ENCODE assay signal across 26 cellular contexts in the genomic region with DNA sequence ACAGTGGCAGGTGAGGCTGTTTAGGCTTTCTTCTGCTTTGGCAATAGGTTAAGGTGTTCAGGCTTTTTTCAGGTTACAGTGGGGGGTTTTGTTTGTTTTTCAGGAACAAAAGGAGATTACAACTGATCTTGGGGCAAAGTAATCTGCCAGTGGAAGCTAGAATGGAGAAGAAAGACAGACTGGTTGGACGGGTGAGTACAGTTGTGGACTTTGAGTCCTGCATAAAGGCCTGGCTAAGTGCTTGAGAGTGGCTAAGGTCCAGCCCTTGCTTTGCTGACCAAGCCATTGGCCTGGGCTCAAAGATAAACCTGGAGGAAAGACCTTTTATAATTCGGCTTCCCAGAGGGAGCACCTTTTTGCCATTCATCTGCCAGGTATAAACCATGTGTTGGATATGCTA.
A peak's percentile ranks its signal among the peaks of the same experiment; 100 is the strongest.
DNase-seq lines count a peak whose midpoint lies in the region; ATAC-seq lines count a peak whose summit lies in the region.
"Had no signal": no experiment of that assay in that cellular context is flagged by ENCODE, and none has a peak within 500 bp of the region (broad histone marks: within the 10 kb centered on the region; RNA-seq: fewer than 3 reads in every experiment).

No MANE protein-coding gene starts in this region.

- peak overlapping the region; percentile 14 for H3K27ac Mint-ChIP-seq in activated naive CD8-positive, alpha-beta T cell treated with anti-CD3 and anti-CD28 coated beads, Interleukin-2, amount 50 U/mL, for 24 hours
- H3K27ac Mint-ChIP-seq in activated naive CD8-positive, alpha-beta T cell treated with anti-CD3 and anti-CD28 coated beads for 36 hours = no peak overlapping the region
- H3K27ac Mint-ChIP-seq in memory B cell = peak overlapping the region; percentile 46
- H3K27ac Mint-ChIP-seq: mesothelial cell of epicardium, nephron progenitor cell had no signal

- H3K9ac ChIP-seq in duodenal mucosa (ENCODE audit: low read depth in 1 of 2, low read length in 2 of 2) = no peak overlapping the region

- no peak for DNase-seq in activated naive CD8-positive, alpha-beta T cell treated with anti-CD3 and anti-CD28 coated beads, Interleukin-2, amount 50 U/mL, for 24 hours
- no peak for DNase-seq in activated naive CD8-positive, alpha-beta T cell treated with anti-CD3 and anti-CD28 coated beads for 36 hours
- DNase-seq in memory B cell (ENCODE audit: low spot score in 2 of 2) (no peak), NCI-H226 (no peak), 8988T (no peak)
- DNase-seq in activated naive CD4-positive, alpha-beta T cell treated with Interleukin-2 at 50 U/mL for 16 hours = no peak
- DNase-seq: activated naive CD4-positive, alpha-beta T cell; C1 segment of cervical spinal cord; caudate nucleus; DMS 273 treated with DMSO at 0.1 percent for 48 hours; dorsolateral prefrontal cortex; H7; MV-4-11; NCI-H2171; NCI-H524; nephron progenitor cell; ovary; sigmoid colon; stimulated activated CD8-positive, alpha-beta memory T cell treated with anti-CD3 and anti-CD28 coated beads, Interleukin-4, amount 100 ng/mL, for 48 hours; trophoblast cell had no signal

- H3K9me3 ChIP-seq in duodenal mucosa (ENCODE audit: control insufficient read depth in 1 of 2, low read length in 2 of 2) = no peaks in the 10 kb centered on the region
- H3K9me3 ChIP-seq: A549, Peyer's patch, sigmoid colon had no signal

- H3K9me3 Mint-ChIP-seq in activated naive CD8-positive, alpha-beta T cell treated with anti-CD3 and anti-CD28 coated beads, Interleukin-2, amount 50 U/mL, for 24 hours = no peaks in the 10 kb centered on the region
- H3K9me3 Mint-ChIP-seq in activated naive CD8-positive, alpha-beta T cell treated with anti-CD3 and anti-CD28 coated beads for 36 hours = no peaks in the 10 kb centered on the region
- peaks cover 2% of the 10 kb centered on the region for H3K9me3 Mint-ChIP-seq in memory B cell

- H3K27ac ChIP-seq in duodenal mucosa (ENCODE audit: low read depth, low read length) = peak overlapping the region; percentile 18
- H3K27ac ChIP-seq: A549, epithelial cell of prostate, ovary, Peyer's patch, sigmoid colon had no signal

- H3K36me3 Mint-ChIP-seq in activated naive CD8-positive, alpha-beta T cell treated with anti-CD3 and anti-CD28 coated beads, Interleukin-2, amount 50 U/mL, for 24 hours (ENCODE audit: low read depth) = peaks cover 46% of the 10 kb centered on the region
- peaks cover 24% of the 10 kb centered on the region for H3K36me3 Mint-ChIP-seq in activated naive CD8-positive, alpha-beta T cell treated with anti-CD3 and anti-CD28 coated beads for 36 hours
- H3K36me3 Mint-ChIP-seq in memory B cell = peaks cover 59% of the 10 kb centered on the region

- H3K4me3 Mint-ChIP-seq in activated naive CD8-positive, alpha-beta T cell treated with anti-CD3 and anti-CD28 coated beads, Interleukin-2, amount 50 U/mL, for 24 hours = no peak overlapping the region
- H3K4me3 Mint-ChIP-seq in activated naive CD8-positive, alpha-beta T cell treated with anti-CD3 and anti-CD28 coated beads for 36 hours = no peak overlapping the region
- H3K4me3 Mint-ChIP-seq in memory B cell = no peak overlapping the region
- H3K4me3 Mint-ChIP-seq: mesothelial cell of epicardium, nephron progenitor cell had no signal

- no peaks in the 10 kb centered on the region for H3K4me1 Mint-ChIP-seq in activated naive CD8-positive, alpha-beta T cell treated with anti-CD3 and anti-CD28 coated beads, Interleukin-2, amount 50 U/mL, for 24 hours
- no peaks in the 10 kb centered on the region for H3K4me1 Mint-ChIP-seq in activated naive CD8-positive, alpha-beta T cell treated with anti-CD3 and anti-CD28 coated beads for 36 hours
- H3K4me1 Mint-ChIP-seq in memory B cell = peaks cover 9% of the 10 kb centered on the region
- H3K4me1 Mint-ChIP-seq: mesothelial cell of epicardium, nephron progenitor cell had no signal

- H3K27me3 ChIP-seq in duodenal mucosa (ENCODE audit: control insufficient read depth in 1 of 2, insufficient read depth in 2 of 2, low read length in 2 of 2) = no peaks in the 10 kb centered on the region
- H3K27me3 ChIP-seq: dorsolateral prefrontal cortex, ovary, Peyer's patch, sigmoid colon had no signal

- ATAC-seq in activated naive CD8-positive, alpha-beta T cell treated with anti-CD3 and anti-CD28 coated beads, Interleukin-2, amount 50 U/mL, for 24 hours = no peak
- no peak for ATAC-seq in memory B cell (ENCODE audit: low read depth)
- no peak for ATAC-seq in HG02970 (IDR thresholded peaks at IDR 0.05; ENCODE audit: low FRiP score, unreplicated experiment)
- ATAC-seq: A549 had no signal

- H3K4me3 ChIP-seq in duodenal mucosa (ENCODE audit: low read depth in 1 of 2, low read length in 2 of 2) = no peak overlapping the region
- H3K4me3 ChIP-seq: A549, dorsolateral prefrontal cortex, ovary, Peyer's patch, sigmoid colon had no signal

- H3K4me1 ChIP-seq in duodenal mucosa (ENCODE audit: control insufficient read depth in 1 of 2, insufficient read depth in 2 of 2, low read length in 2 of 2) = peaks cover 0 to 15% of the 10 kb centered on the region in 2 donors
- H3K4me1 ChIP-seq: A549, Peyer's patch had no signal

- no peaks in the 10 kb centered on the region for H3K27me3 Mint-ChIP-seq in activated naive CD8-positive, alpha-beta T cell treated with anti-CD3 and anti-CD28 coated beads, Interleukin-2, amount 50 U/mL, for 24 hours
- no peaks in the 10 kb centered on the region for H3K27me3 Mint-ChIP-seq in activated naive CD8-positive, alpha-beta T cell treated with anti-CD3 and anti-CD28 coated beads for 36 hours
- no peaks in the 10 kb centered on the region for H3K27me3 Mint-ChIP-seq in memory B cell

- peaks cover 22 to 64% of the 10 kb centered on the region in 2 donors for H3K36me3 ChIP-seq in duodenal mucosa (ENCODE audit: control insufficient read depth in 1 of 2, insufficient read depth in 2 of 2, low read length in 2 of 2)
- H3K36me3 ChIP-seq: ovary had no signal
